17 cellular contexts compared by ENCODE assay signal in genomic region chr1:184590163-184590750, GRCh38.
DNase-seq lines count a peak whose midpoint lies in the region; ATAC-seq and TF ChIP-seq lines count a peak whose summit lies in the region.
"Had no signal": no experiment of that assay in that cellular context is flagged by ENCODE, and none has a peak within 500 bp of the region (broad histone marks: within the 10 kb centered on the region; RNA-seq: fewer than 3 reads in every experiment).

No MANE protein-coding gene starts in this region.

- no peaks in the 10 kb centered on the region for H3K4me1 Mint-ChIP-seq in Caco-2 (ENCODE audit: low read depth, unreplicated experiment)
- no peaks in the 10 kb centered on the region for H3K4me1 Mint-ChIP-seq in CD8-positive, alpha-beta T cell (ENCODE audit: low read depth)
- H3K4me1 Mint-ChIP-seq: activated naive CD8-positive, alpha-beta T cell treated with anti-CD3 and anti-CD28 coated beads, Interleukin-2, amount 50 U/mL, for 24 hours; CD4-positive, alpha-beta memory T cell; naive thymus-derived CD4-positive, alpha-beta T cell; stimulated activated memory B cell treated with anti-CD40 and anti-IgM and Interleukin-4, amounts not matched to agents 10 μg/mL and 1 μg/mL and 100 μg/mL, for 72 hours had no signal

- no peaks in the 10 kb centered on the region for H3K9me2 ChIP-seq in PC-9 (ENCODE audit: insufficient read depth)
- no peaks in the 10 kb centered on the region for H3K9me2 ChIP-seq in hepatocyte (replicated peaks; ENCODE audit: insufficient read depth)

- H3K36me3 ChIP-seq in Caco-2 (ENCODE audit: control insufficient read depth, insufficient read depth, low read length) (no peaks in the 10 kb centered on the region), PC-9 (ENCODE audit: low read depth) (no peaks in the 10 kb centered on the region), hepatocyte (replicated peaks; ENCODE audit: insufficient read depth, low read depth) (no peaks in the 10 kb centered on the region), prostate gland (no peaks in the 10 kb centered on the region)
- H3K36me3 ChIP-seq in CD8-positive, alpha-beta T cell (ENCODE audit: insufficient read depth, low read length), result no peaks in the 10 kb centered on the region
- H3K36me3 ChIP-seq: upper lobe of left lung had no signal

- peak overlapping the region; percentile 53 for H3K27ac ChIP-seq in PC-9
- peak overlapping the region; percentile 73 for H3K27ac ChIP-seq in hepatocyte
- H3K27ac ChIP-seq in prostate gland, result peak overlapping the region; percentile 56 to 64
- H3K27ac ChIP-seq in CD8-positive, alpha-beta T cell (ENCODE audit: low read depth, low read length), result no peak overlapping the region
- H3K27ac ChIP-seq: upper lobe of left lung had no signal

- no peaks in the 10 kb centered on the region for H3K9me3 Mint-ChIP-seq in Caco-2 (ENCODE audit: unreplicated experiment)
- no peaks in the 10 kb centered on the region for H3K9me3 Mint-ChIP-seq in CD8-positive, alpha-beta T cell
- H3K9me3 Mint-ChIP-seq: activated naive CD8-positive, alpha-beta T cell treated with anti-CD3 and anti-CD28 coated beads, Interleukin-2, amount 50 U/mL, for 24 hours had no signal

- no peaks in the 10 kb centered on the region for H3K27me3 Mint-ChIP-seq in Caco-2 (ENCODE audit: insufficient read depth, unreplicated experiment)
- H3K27me3 Mint-ChIP-seq in CD8-positive, alpha-beta T cell (ENCODE audit: low read depth), result peaks cover 2% of the 10 kb centered on the region

- 52% methylated on average over 5 of the region's 5 CpGs for WGBS in hepatocyte (ENCODE audit: low lambda C conversion rate, missing lambda C conversion rate)
- WGBS in prostate gland, result 29% methylated on average over 5 of the region's 5 CpGs

- peak overlapping the region; percentile 74 for H3K4me2 ChIP-seq in PC-9
- peak overlapping the region; percentile 32 for H3K4me2 ChIP-seq in hepatocyte

- H4K20me1 ChIP-seq in PC-9 (ENCODE audit: insufficient read depth), result no peaks in the 10 kb centered on the region
- no peaks in the 10 kb centered on the region for H4K20me1 ChIP-seq in hepatocyte (ENCODE audit: insufficient read depth, poor library complexity, severe bottlenecking)

- no peak for ATAC-seq in CD8-positive, alpha-beta T cell
- no peak for ATAC-seq in GM21528 (IDR thresholded peaks at IDR 0.05; ENCODE audit: low FRiP score, unreplicated experiment)
- no peak for ATAC-seq in HG03159 (IDR thresholded peaks at IDR 0.05; ENCODE audit: unreplicated experiment)
- ATAC-seq: activated naive CD8-positive, alpha-beta T cell treated with anti-CD3 and anti-CD28 coated beads, Interleukin-2, amount 50 U/mL, for 24 hours; left ventricle myocardium superior; naive thymus-derived CD4-positive, alpha-beta T cell; stimulated activated memory B cell treated with anti-CD40 and anti-IgM and Interleukin-4, amounts not matched to agents 10 μg/mL and 1 μg/mL and 100 μg/mL, for 72 hours had no signal

- BruUV-seq in Caco-2 (replicated peaks; lab: Mats Ljungman, UMichigan) (no TSS peak), PC-9 (replicated peaks; lab: Mats Ljungman, UMichigan) (no TSS peak)

- peak overlapping the region; percentile 22 for H3K4me3 Mint-ChIP-seq in Caco-2 (ENCODE audit: unreplicated experiment)
- no peak overlapping the region for H3K4me3 Mint-ChIP-seq in CD8-positive, alpha-beta T cell
- H3K4me3 Mint-ChIP-seq: activated naive CD8-positive, alpha-beta T cell treated with anti-CD3 and anti-CD28 coated beads, Interleukin-2, amount 50 U/mL, for 24 hours; CD4-positive, alpha-beta memory T cell; naive thymus-derived CD4-positive, alpha-beta T cell; stimulated activated memory B cell treated with anti-CD40 and anti-IgM and Interleukin-4, amounts not matched to agents 10 μg/mL and 1 μg/mL and 100 μg/mL, for 72 hours had no signal

- H3K4me3 ChIP-seq in Caco-2 (ENCODE audit: low read depth, low read length) (no peak overlapping the region), PC-9 (peak overlapping the region; percentile 37), hepatocyte (no peak overlapping the region), prostate gland (no peak overlapping the region)
- H3K4me3 ChIP-seq in CD8-positive, alpha-beta T cell (ENCODE audit: low read depth, low read length), result no peak overlapping the region
- H3K4me3 ChIP-seq: upper lobe of left lung had no signal

- CTCF ChIA-PET in Caco-2 (lab: Charles Lee) (no interaction called here), PC-9 (lab: Charles Lee) (interaction anchor here (0.6 kb wide), 1 partner anchor 11 kb away, joined by 17 read pairs; no protein-coding TSS in a partner anchor)
- CTCF ChIA-PET in CD8-positive, alpha-beta T cell (lab: Charles Lee), result interaction anchor here (0.6 kb wide), 1 partner anchor 153 kb away, joined by 3 read pairs; no protein-coding TSS in a partner anchor

- H3K27me3 ChIP-seq in Caco-2 (replicated peaks; ENCODE audit: control insufficient read depth, insufficient read depth, low read length) (no peaks in the 10 kb centered on the region), PC-9 (ENCODE audit: insufficient read depth, low read depth) (no peaks in the 10 kb centered on the region), hepatocyte (no peaks in the 10 kb centered on the region), prostate gland (replicated peaks; ENCODE audit: insufficient read depth) (no peaks in the 10 kb centered on the region)
- no peaks in the 10 kb centered on the region for H3K27me3 ChIP-seq in CD8-positive, alpha-beta T cell (ENCODE audit: insufficient read depth, low read length)
- H3K27me3 ChIP-seq: upper lobe of left lung had no signal

- H3K79me2 ChIP-seq in PC-9 (ENCODE audit: low read depth) (no peaks in the 10 kb centered on the region), hepatocyte (peaks cover 13% of the 10 kb centered on the region)

- H2AFZ ChIP-seq in PC-9 (peak overlapping the region; percentile 66), hepatocyte (no peak overlapping the region)

- H3K4me1 ChIP-seq in Caco-2, result peaks cover 20% of the 10 kb centered on the region
- H3K4me1 ChIP-seq in PC-9 (replicated peaks; ENCODE audit: insufficient read depth), result peaks cover 19% of the 10 kb centered on the region
- peaks cover 12% of the 10 kb centered on the region for H3K4me1 ChIP-seq in hepatocyte (ENCODE audit: insufficient read depth)
- no peaks in the 10 kb centered on the region for H3K4me1 ChIP-seq in prostate gland (replicated peaks)
- H3K4me1 ChIP-seq in CD8-positive, alpha-beta T cell (ENCODE audit: insufficient read depth, low read length), result no peaks in the 10 kb centered on the region

- no peak overlapping the region for H3K27ac Mint-ChIP-seq in Caco-2 (ENCODE audit: unreplicated experiment)
- no peak overlapping the region for H3K27ac Mint-ChIP-seq in CD8-positive, alpha-beta T cell
- H3K27ac Mint-ChIP-seq: activated naive CD8-positive, alpha-beta T cell treated with anti-CD3 and anti-CD28 coated beads, Interleukin-2, amount 50 U/mL, for 24 hours; CD4-positive, alpha-beta memory T cell; naive thymus-derived CD4-positive, alpha-beta T cell; stimulated activated memory B cell treated with anti-CD40 and anti-IgM and Interleukin-4, amounts not matched to agents 10 μg/mL and 1 μg/mL and 100 μg/mL, for 72 hours had no signal

- no peaks in the 10 kb centered on the region for H3K36me3 Mint-ChIP-seq in Caco-2 (ENCODE audit: insufficient read depth, unreplicated experiment)
- no peaks in the 10 kb centered on the region for H3K36me3 Mint-ChIP-seq in CD8-positive, alpha-beta T cell
- H3K36me3 Mint-ChIP-seq: CD4-positive, alpha-beta memory T cell; naive thymus-derived CD4-positive, alpha-beta T cell; stimulated activated memory B cell treated with anti-CD40 and anti-IgM and Interleukin-4, amounts not matched to agents 10 μg/mL and 1 μg/mL and 100 μg/mL, for 72 hours had no signal

- intact Hi-C loops in Caco-2 (cut with micrococcal nuclease; ENCODE audit: unreplicated experiment) (no loop called here), PC-9 (cut with micrococcal nuclease; ENCODE audit: unreplicated experiment) (loop anchor here (1.0 kb wide), 1 partner anchor 107 kb away; no protein-coding TSS in a partner anchor), prostate gland (cut with DNase I) (no loop called here), cardiac septum (cut with DNase I) (no loop called here)
- intact Hi-C loops in CD8-positive, alpha-beta T cell (cut with DNase I, micrococcal nuclease), result no loop called here

- H3K9me3 ChIP-seq in Caco-2 (no peaks in the 10 kb centered on the region), PC-9 (ENCODE audit: insufficient read depth, low read depth) (no peaks in the 10 kb centered on the region), hepatocyte (ENCODE audit: low read depth) (no peaks in the 10 kb centered on the region), prostate gland (no peaks in the 10 kb centered on the region)
- no peaks in the 10 kb centered on the region for H3K9me3 ChIP-seq in CD8-positive, alpha-beta T cell (ENCODE audit: low read length)
- H3K9me3 ChIP-seq: upper lobe of left lung had no signal

- POLR2A ChIA-PET in Caco-2 (lab: Charles Lee) (no interaction called here), PC-9 (lab: Charles Lee; ENCODE audit: unreplicated experiment) (no interaction called here)
- POLR2A ChIA-PET in CD8-positive, alpha-beta T cell (lab: Charles Lee), result no interaction called here

- peaks cover 8% of the 10 kb centered on the region; the same call in 1 of the 2 replicates for H3F3A ChIP-seq in PC-9 (ENCODE audit: insufficient read depth, low read depth)

- DNase-seq in Caco-2 (peak; percentile 44 to 66), PC-9 (peak; percentile 49 to 82), hepatocyte (ENCODE audit: low spot score) (peak; percentile 62), prostate gland (ENCODE audit: low spot score) (peak; percentile 83), cardiac septum (ENCODE audit: low spot score) (no peak)
- no peak for DNase-seq in CD8-positive, alpha-beta T cell
- DNase-seq: activated CD4-positive, CD25-positive, alpha-beta regulatory T cell; activated naive CD8-positive, alpha-beta T cell treated with anti-CD3 and anti-CD28 coated beads, Interleukin-2, amount 50 U/mL, for 24 hours; CD4-positive, alpha-beta memory T cell; left ventricle myocardium superior; naive thymus-derived CD4-positive, alpha-beta T cell; NCI-H1694; SHP77 treated with DMSO at 0.1 percent for 48 hours; upper lobe of left lung had no signal

- no peak for TF ChIP-seq POLR2A in prostate gland (IDR thresholded peaks at IDR 0.05)

- no peak for TF ChIP-seq CTCF in Caco-2 (IDR thresholded peaks at IDR 0.05; ENCODE audit: insufficient read depth in 1 of 2, low read depth in 1 of 2, low read length in 1 of 2, severe bottlenecking in 1 of 2, unreplicated experiment in 1 of 2)
- TF ChIP-seq CTCF in PC-9 (conservative IDR thresholded peaks at IDR 0.05), result no peak
- no peak for TF ChIP-seq CTCF in hepatocyte (IDR thresholded peaks at IDR 0.05; ENCODE audit: poor library complexity)
- TF ChIP-seq CTCF in prostate gland (IDR thresholded peaks at IDR 0.05), result no peak
- no peak for TF ChIP-seq CTCF in CD8-positive, alpha-beta T cell (IDR thresholded peaks at IDR 0.05)

Comparison
In these comparisons a context has a peak if more than half of its experiments do, and no peak if none do; other contexts are left out.
1. DNase-seq: peak in Caco-2 (2 of 2), PC-9 (2 of 2), hepatocyte (single experiment) and prostate gland (single experiment); none in cardiac septum (single experiment) and CD8-positive, alpha-beta T cell (0 of 7).